Comparison of ENCODE assay signal across 17 cellular contexts in genomic region chr11:76897233-76897632, GRCh38. TPM values are rescaled to one million over a fixed set of nuclear protein-coding genes. Genes with fewer than 3 reads are reported as not detected.
DNase-seq lines count a peak whose midpoint lies in the region; ATAC-seq, FAIRE-seq and TF ChIP-seq lines count a peak whose summit lies in the region.
"Had no signal": no experiment of that assay in that cellular context is flagged by ENCODE, and none has a peak within 500 bp of the region (broad histone marks: within the 10 kb centered on the region; RNA-seq: fewer than 3 reads in every experiment).

No MANE protein-coding gene starts in this region.

- ATAC-seq in left colon: peak; percentile 56
- ATAC-seq in HG02759 (IDR thresholded peaks at IDR 0.05; ENCODE audit: unreplicated experiment): no peak

- no peak for TF ChIP-seq POLR2A in GM12891 (IDR thresholded peaks at IDR 0.05; ENCODE audit: low read depth, low read length)

- DNase-seq in GM12891 (ENCODE audit: insufficient read length, low spot score): no peak
- DNase-seq in left colon: no peak
- no peak for DNase-seq in NCI-H510A (lab: John Stamatoyannopoulos, UW)
- DNase-seq in activated CD8-positive, alpha-beta memory T cell treated with anti-CD3 and anti-CD28 coated beads for 24 hours: no peak
- DNase-seq: 8988T; ACHN; BE2C; C1 segment of cervical spinal cord; CD4-positive, alpha-beta memory T cell; CD4-positive, CD25-positive, alpha-beta regulatory T cell; CD8-positive, alpha-beta memory T cell; COR-L47; DMS79 treated with DMSO at 0.1 percent for 48 hours; GF-D8 had no signal

- FAIRE-seq in GM12891 (lab: Jason Lieb, UNC): peak; percentile 45
- FAIRE-seq: A204.1, G401.6 had no signal

- intact Hi-C loops in left colon (cut with DNase I, micrococcal nuclease): no loop called here

TF ChIP-seq in GM12891, 5 proteins besides CTCF, POLR2A, EP300 and RAD21:
- TF ChIP-seq POU2F2 (IDR thresholded peaks at IDR 0.05; ENCODE audit: low read depth, low read length): no peak
- no peak for TF ChIP-seq POLR2AphosphoS5 (IDR thresholded peaks at IDR 0.05; ENCODE audit: low read depth, low read length)
- TF ChIP-seq PAX5 (IDR thresholded peaks at IDR 0.05; ENCODE audit: insufficient read depth, low read length, severe bottlenecking): no peak
- no peak for TF ChIP-seq SPI1 (IDR thresholded peaks at IDR 0.05; ENCODE audit: low read depth, low read length)
- no peak for TF ChIP-seq TAF1 (IDR thresholded peaks at IDR 0.05; ENCODE audit: low read depth, low read length)

RNA-seq across cellular contexts. Expression of gene ACER3, which starts 36.5 kb away (rescaled TPM):
- polyA plus RNA-seq in GM12891 (2012; ENCODE audit: low read depth, missing spikeins): 2.5 TPM
- total RNA-seq in left colon: 10 to 100 TPM; 38.9 to 55.5 TPM
